Comparison of ENCODE assay signal across 2 cellular contexts in the genomic region with DNA sequence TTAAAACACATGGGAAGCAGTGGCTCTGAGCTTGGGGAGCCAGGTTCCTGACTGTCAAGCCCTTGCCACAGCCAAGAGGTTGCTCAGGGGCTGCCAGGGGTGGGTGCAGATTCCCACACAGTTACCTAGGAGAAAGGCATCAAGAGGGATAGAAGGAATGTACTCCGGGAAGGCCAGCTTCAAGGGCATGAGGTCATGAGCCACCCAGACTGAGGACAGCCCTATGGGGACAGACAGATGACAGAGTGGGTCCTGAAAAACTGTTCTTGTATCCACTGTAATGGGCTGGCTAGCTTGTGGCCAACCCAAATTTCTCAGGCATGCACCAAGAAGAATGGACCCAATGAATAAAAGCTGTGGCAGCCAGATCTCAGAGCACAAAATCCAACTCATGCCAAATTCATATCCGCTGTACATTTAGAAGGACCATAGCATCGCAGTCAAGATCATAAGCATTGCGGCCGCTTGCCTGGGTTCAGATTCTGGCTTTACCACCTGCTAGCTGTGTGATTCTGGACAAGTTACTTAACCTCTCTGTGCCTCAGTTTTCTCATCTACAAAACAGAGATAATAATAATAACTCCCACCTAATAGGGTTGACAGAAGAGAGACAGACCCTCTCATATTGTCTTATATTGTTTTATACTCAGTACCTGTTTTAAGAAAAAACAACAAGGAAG.
TF ChIP-seq lines count a peak whose summit lies in the region.

No MANE protein-coding gene starts in this region.

TF ChIP-seq in A549, 52 proteins besides CTCF, POLR2A, EP300 and RAD21:
- TF ChIP-seq RNF2 (IDR thresholded peaks at IDR 0.05; ENCODE audit: borderline replicate concordance, low read depth) (no peak), ZFP36 (IDR thresholded peaks at IDR 0.05; ENCODE audit: borderline replicate concordance, partially characterized antibody) (peak; percentile 16)

TF ChIP-seq in GM12878, 131 proteins besides CTCF, POLR2A, EP300 and RAD21:
- TF ChIP-seq EED (IDR thresholded peaks at IDR 0.05; ENCODE audit: low read depth) (no peak), SMARCA5 (IDR thresholded peaks at IDR 0.05) (peak; percentile 85; the same call in 1 of the 2 replicates), FOS (IDR thresholded peaks at IDR 0.05; ENCODE audit: borderline replicate concordance, extremely low read depth, insufficient read length) (no peak), CBFB (IDR thresholded peaks at IDR 0.05; ENCODE audit: low read depth) (no peak), CBX3 (IDR thresholded peaks at IDR 0.05; ENCODE audit: borderline replicate concordance, low read depth) (no peak), NR2C2 (IDR thresholded peaks at IDR 0.05; ENCODE audit: borderline replicate concordance, control insufficient read depth, insufficient read length, low read depth) (no peak), CEBPB (IDR thresholded peaks at IDR 0.05; ENCODE audit: borderline replicate concordance in 1 of 2, low read depth in 2 of 2, low read length in 2 of 2) (no peak), ZBTB40 (IDR thresholded peaks at IDR 0.05; ENCODE audit: borderline replicate concordance) (no peak), E2F8 (IDR thresholded peaks at IDR 0.05; ENCODE audit: low read depth, partially characterized antibody) (no peak), IKZF1 (conservative IDR thresholded peaks at IDR 0.05) (no peak), NFXL1 (IDR thresholded peaks at IDR 0.05; ENCODE audit: borderline replicate concordance) (peak; percentile 64; the same call in 1 of the 2 replicates), LARP7 (IDR thresholded peaks at IDR 0.05) (no peak), BMI1 (IDR thresholded peaks at IDR 0.05; ENCODE audit: borderline replicate concordance) (no peak), MLLT1 (IDR thresholded peaks at IDR 0.05) (no peak), ZNF217 (IDR thresholded peaks at IDR 0.05) (peak; percentile 93), ZSCAN29 (IDR thresholded peaks at IDR 0.05) (no peak), NFIC (IDR thresholded peaks at IDR 0.05; ENCODE audit: low read depth, low read length) (no peak)
